In the genomic region with DNA sequence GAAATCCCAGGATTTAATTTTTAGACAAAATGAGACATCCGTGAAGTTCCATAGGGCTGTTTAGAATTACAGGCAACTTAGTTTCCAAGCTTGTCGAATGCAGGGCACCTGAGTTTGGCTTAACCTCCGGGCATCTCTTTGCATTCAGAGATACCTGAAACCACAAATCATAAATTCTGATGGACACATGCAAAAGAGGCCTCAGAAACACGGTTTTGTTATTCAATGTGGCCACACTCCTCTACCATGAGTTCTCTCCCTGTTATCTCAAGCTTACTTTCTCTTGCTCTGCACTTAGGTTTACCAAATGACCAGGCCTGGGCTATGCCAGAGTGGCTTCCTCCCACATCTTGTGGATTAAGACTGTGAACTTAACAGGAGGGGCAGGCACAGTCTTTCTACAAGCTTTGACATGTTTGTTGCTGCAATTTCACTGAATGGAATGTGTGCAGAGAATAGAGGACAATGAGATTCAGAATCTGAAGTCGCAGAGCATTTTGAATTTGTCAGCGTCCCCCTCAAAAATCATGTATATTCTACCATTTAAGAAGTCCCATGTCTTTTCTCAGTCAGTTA, we compare ENCODE assay signal across 16 cellular contexts.
DNase-seq lines count a peak whose midpoint lies in the region; ATAC-seq and TF ChIP-seq lines count a peak whose summit lies in the region.
"Had no signal": no experiment of that assay in that cellular context is flagged by ENCODE, and none has a peak within 500 bp of the region (broad histone marks: within the 10 kb centered on the region; RNA-seq: fewer than 3 reads in every experiment).

No MANE protein-coding gene starts in this region.

- no peaks in the 10 kb centered on the region for H3K36me3 Mint-ChIP-seq in activated naive CD8-positive, alpha-beta T cell treated with anti-CD3 and anti-CD28 coated beads, Interleukin-2, amount 50 U/mL, for 24 hours (ENCODE audit: low read depth)
- H3K36me3 Mint-ChIP-seq in activated naive CD8-positive, alpha-beta T cell treated with anti-CD3 and anti-CD28 coated beads for 36 hours = no peaks in the 10 kb centered on the region
- no peaks in the 10 kb centered on the region for H3K36me3 Mint-ChIP-seq in type B pancreatic cell
- H3K36me3 Mint-ChIP-seq: activated naive CD4-positive, alpha-beta T cell treated with anti-CD3 and anti-CD28 coated beads, Interleukin-2, amount 50 U/mL, for 24 hours; natural killer cell had no signal

- peaks cover 29% of the 10 kb centered on the region for H3K4me1 ChIP-seq in hepatocyte (ENCODE audit: insufficient read depth)

- peak overlapping the region; percentile 60 for H3K4me3 Mint-ChIP-seq in activated naive CD8-positive, alpha-beta T cell treated with anti-CD3 and anti-CD28 coated beads, Interleukin-2, amount 50 U/mL, for 24 hours
- H3K4me3 Mint-ChIP-seq in activated naive CD8-positive, alpha-beta T cell treated with anti-CD3 and anti-CD28 coated beads for 36 hours = no peak overlapping the region
- peak overlapping the region; percentile 61 for H3K4me3 Mint-ChIP-seq in type B pancreatic cell
- H3K4me3 Mint-ChIP-seq: activated naive CD4-positive, alpha-beta T cell treated with anti-CD3 and anti-CD28 coated beads, Interleukin-2, amount 50 U/mL, for 24 hours; natural killer cell had no signal

- H3K9ac ChIP-seq in SK-N-MC (ENCODE audit: insufficient read length) = peak overlapping the region; percentile 68

- TF ChIP-seq CTCF in hepatocyte (IDR thresholded peaks at IDR 0.05; ENCODE audit: poor library complexity) = no peak
- TF ChIP-seq CTCF in type B pancreatic cell (conservative IDR thresholded peaks at IDR 0.05) = no peak

- no peaks in the 10 kb centered on the region for H3K9me2 ChIP-seq in hepatocyte (replicated peaks; ENCODE audit: insufficient read depth)

- no peaks in the 10 kb centered on the region for H3K27me3 ChIP-seq in hepatocyte

- H4K20me1 ChIP-seq in hepatocyte (ENCODE audit: insufficient read depth, poor library complexity, severe bottlenecking) = no peaks in the 10 kb centered on the region

- no peak for DNase-seq in activated naive CD8-positive, alpha-beta T cell treated with anti-CD3 and anti-CD28 coated beads, Interleukin-2, amount 50 U/mL, for 24 hours
- no peak for DNase-seq in activated naive CD8-positive, alpha-beta T cell treated with anti-CD3 and anti-CD28 coated beads for 36 hours
- DNase-seq in SK-N-MC (ENCODE audit: low read depth, low spot score) (no peak), hepatocyte (ENCODE audit: low spot score) (no peak), type B pancreatic cell (ENCODE audit: extremely low spot score, unreplicated experiment) (no peak), mesenteric fat pad (ENCODE audit: low spot score) (no peak), DMS114 treated with DMSO at 0.1 percent for 48 hours (lab: John Stamatoyannopoulos, UW; ENCODE audit: unreplicated experiment) (no peak)
- DNase-seq: COR-L47; effector CD8-positive, alpha-beta T cell; natural killer cell; NCI-H1092; stimulated activated CD4-positive, alpha-beta T cell treated with anti-CD3 and anti-CD28 coated beads, Interleukin-4, amount 100 ng/mL, for 1 hour had no signal

- WGBS in hepatocyte (ENCODE audit: low lambda C conversion rate, missing lambda C conversion rate) = 64% methylated on average over 6 of the region's 6 CpGs

- H2AFZ ChIP-seq in hepatocyte = no peak overlapping the region

- peak overlapping the region; percentile 25 for H3K4me2 ChIP-seq in hepatocyte

- H3K27ac Mint-ChIP-seq in activated naive CD8-positive, alpha-beta T cell treated with anti-CD3 and anti-CD28 coated beads, Interleukin-2, amount 50 U/mL, for 24 hours = peak overlapping the region; percentile 20
- no peak overlapping the region for H3K27ac Mint-ChIP-seq in activated naive CD8-positive, alpha-beta T cell treated with anti-CD3 and anti-CD28 coated beads for 36 hours
- peak overlapping the region; percentile 20 for H3K27ac Mint-ChIP-seq in type B pancreatic cell
- H3K27ac Mint-ChIP-seq: IgD-negative memory B cell, natural killer cell had no signal

- peaks cover 41% of the 10 kb centered on the region for H3K4me1 Mint-ChIP-seq in activated naive CD8-positive, alpha-beta T cell treated with anti-CD3 and anti-CD28 coated beads, Interleukin-2, amount 50 U/mL, for 24 hours
- peaks cover 21% of the 10 kb centered on the region for H3K4me1 Mint-ChIP-seq in activated naive CD8-positive, alpha-beta T cell treated with anti-CD3 and anti-CD28 coated beads for 36 hours
- H3K4me1 Mint-ChIP-seq in type B pancreatic cell (ENCODE audit: unreplicated experiment) = peaks cover 10% of the 10 kb centered on the region
- H3K4me1 Mint-ChIP-seq: natural killer cell had no signal

- H3K9me3 Mint-ChIP-seq in activated naive CD8-positive, alpha-beta T cell treated with anti-CD3 and anti-CD28 coated beads, Interleukin-2, amount 50 U/mL, for 24 hours = no peaks in the 10 kb centered on the region
- no peaks in the 10 kb centered on the region for H3K9me3 Mint-ChIP-seq in activated naive CD8-positive, alpha-beta T cell treated with anti-CD3 and anti-CD28 coated beads for 36 hours
- H3K9me3 Mint-ChIP-seq in type B pancreatic cell = no peaks in the 10 kb centered on the region
- H3K9me3 Mint-ChIP-seq: activated naive CD4-positive, alpha-beta T cell treated with anti-CD3 and anti-CD28 coated beads, Interleukin-2, amount 50 U/mL, for 24 hours; IgD-negative memory B cell; natural killer cell had no signal

- no peak for ATAC-seq in activated naive CD8-positive, alpha-beta T cell treated with anti-CD3 and anti-CD28 coated beads, Interleukin-2, amount 50 U/mL, for 24 hours
- no peak for ATAC-seq in HG03095 (IDR thresholded peaks at IDR 0.05; ENCODE audit: unreplicated experiment)
- ATAC-seq: natural killer cell, sciatic nerve had no signal

- H3K27me3 Mint-ChIP-seq in activated naive CD8-positive, alpha-beta T cell treated with anti-CD3 and anti-CD28 coated beads, Interleukin-2, amount 50 U/mL, for 24 hours = peaks cover 2% of the 10 kb centered on the region
- H3K27me3 Mint-ChIP-seq in activated naive CD8-positive, alpha-beta T cell treated with anti-CD3 and anti-CD28 coated beads for 36 hours = no peaks in the 10 kb centered on the region
- peaks cover 58% of the 10 kb centered on the region for H3K27me3 Mint-ChIP-seq in type B pancreatic cell
- H3K27me3 Mint-ChIP-seq: activated naive CD4-positive, alpha-beta T cell treated with anti-CD3 and anti-CD28 coated beads, Interleukin-2, amount 50 U/mL, for 24 hours had no signal

- H3K4me3 ChIP-seq in SK-N-MC = peak overlapping the region; percentile 58
- no peak overlapping the region for H3K4me3 ChIP-seq in hepatocyte

- H3K9me3 ChIP-seq in SK-N-MC (ENCODE audit: low read depth, low read length) (no peaks in the 10 kb centered on the region), hepatocyte (ENCODE audit: low read depth) (no peaks in the 10 kb centered on the region)

- H3K79me2 ChIP-seq in hepatocyte = no peaks in the 10 kb centered on the region

- 0 out of 2 replicates have a peak, but pooled peaks cover 6% of the 10 kb centered on the region for H3K36me3 ChIP-seq in SK-N-MC (ENCODE audit: insufficient read depth, low read length)
- H3K36me3 ChIP-seq in hepatocyte (replicated peaks; ENCODE audit: insufficient read depth, low read depth) = no peaks in the 10 kb centered on the region

- peak overlapping the region; percentile 98 for H3K27ac ChIP-seq in SK-N-MC
- H3K27ac ChIP-seq in hepatocyte = peak overlapping the region; percentile 62
